9 cellular contexts compared by ENCODE assay signal in the genomic region with DNA sequence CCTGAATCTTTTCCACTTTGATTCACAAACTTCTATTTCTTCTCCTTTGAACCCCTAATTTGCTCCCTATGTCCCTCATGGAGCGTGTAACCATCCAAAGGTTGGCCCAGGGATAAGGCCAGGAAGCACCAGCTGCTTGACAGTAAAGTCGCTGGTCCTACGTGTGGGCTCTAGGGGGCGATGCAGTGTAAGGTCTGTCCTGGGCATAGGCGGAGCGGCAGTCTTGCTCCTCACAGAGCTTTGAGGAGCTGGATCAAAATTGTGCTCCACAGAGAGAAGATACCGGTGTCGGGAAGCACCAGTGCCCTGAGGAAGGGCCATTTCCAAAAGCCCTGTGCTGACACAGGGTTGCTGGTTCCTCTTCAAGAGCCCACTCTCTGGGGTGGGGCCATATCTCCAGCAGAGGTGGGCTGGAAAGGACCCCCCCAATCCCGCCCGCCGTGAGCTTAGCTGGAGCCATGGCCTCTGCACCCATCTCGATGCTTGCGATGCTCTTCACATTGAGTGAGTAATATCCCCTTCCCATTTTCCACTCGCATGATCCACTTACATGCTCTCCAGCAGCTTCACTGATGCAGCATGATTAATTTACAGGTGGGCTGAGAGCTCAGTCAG. TPM values are rescaled to one million over a fixed set of nuclear protein-coding genes. Genes with fewer than 3 reads are reported as not detected.
DNase-seq lines count a peak whose midpoint lies in the region; ATAC-seq and TF ChIP-seq lines count a peak whose summit lies in the region.
"Had no signal": no experiment of that assay in that cellular context is flagged by ENCODE, and none has a peak within 500 bp of the region (broad histone marks: within the 10 kb centered on the region; RNA-seq: fewer than 3 reads in every experiment).

No MANE protein-coding gene starts in this region.

- H3K27ac ChIP-seq in gastrocnemius medialis, result no peak overlapping the region

- no peaks in the 10 kb centered on the region for H3K36me3 ChIP-seq in gastrocnemius medialis

- no peaks in the 10 kb centered on the region for H3K9me3 ChIP-seq in gastrocnemius medialis

- no peak for TF ChIP-seq POLR2A in gastrocnemius medialis (IDR thresholded peaks at IDR 0.05)

- ATAC-seq in gastrocnemius medialis (no peak), HG03469 (IDR thresholded peaks at IDR 0.05; ENCODE audit: unreplicated experiment) (no peak)

- no peak for TF ChIP-seq CTCF in gastrocnemius medialis (IDR thresholded peaks at IDR 0.05 in 4 of 5, conservative IDR thresholded peaks at IDR 0.05 in 1 of 5)

- DNase-seq in DMS53 treated with DMSO at 0.1 percent for 48 hours (lab: John Stamatoyannopoulos, UW; ENCODE audit: unreplicated experiment) (peak; percentile 3), KBM-7 (peak; percentile 26), iPS DF 4.7 (ENCODE audit: extremely low read depth, low spot score) (peak; percentile 68), gastrocnemius medialis (no peak), kidney glomerular epithelial cell (lab: John Stamatoyannopoulos, UW) (no peak), C1 segment of cervical spinal cord (lab: John Stamatoyannopoulos, UW) (no peak)
- peak; percentile 65 for DNase-seq in activated CD4-positive, alpha-beta T cell treated with anti-CD3 and anti-CD28 coated beads for 48 hours

- H3K4me3 ChIP-seq in gastrocnemius medialis, result no peak overlapping the region

- H3K4me1 ChIP-seq in gastrocnemius medialis, result no peaks in the 10 kb centered on the region

- in situ Hi-C loops in KBM-7 (cut with MboI; ENCODE audit: low pct_unique_long_range_greater_than_20kb, low sequenced_read_pairs), result no loop called here
- in situ Hi-C loops in gastrocnemius medialis (cut with MboI; ENCODE audit: low sequenced_read_pairs in 4 of 4), result no loop called here

- intact Hi-C loops in gastrocnemius medialis (cut with DNase I; ENCODE audit: low total_unique reads), result no loop called here

- no peaks in the 10 kb centered on the region for H3K27me3 ChIP-seq in gastrocnemius medialis

RNA-seq across cellular contexts. Expression of a gene that starts 49.9 kb away (rescaled TPM):
- total RNA-seq in gastrocnemius medialis, result not detected
- total RNA-seq: fibroblast of lung had no signal

Comparison
In these comparisons a context has a peak if more than half of its experiments do, and no peak if none do; other contexts are left out.
1. DNase-seq: peak in DMS53 treated with DMSO at 0.1 percent for 48 hours (single experiment), KBM-7 (single experiment), activated CD4-positive, alpha-beta T cell treated with anti-CD3 and anti-CD28 coated beads for 48 hours (single experiment) and iPS DF 4.7 (single experiment); none in gastrocnemius medialis (0 of 2), kidney glomerular epithelial cell (single experiment) and C1 segment of cervical spinal cord (0 of 14).